8 cellular contexts compared by ENCODE assay signal in genomic region chr11:44066732-44067131, GRCh38. TPM values are rescaled to one million over a fixed set of nuclear protein-coding genes. Genes with fewer than 3 reads are reported as not detected.
DNase-seq lines count a peak whose midpoint lies in the region; ATAC-seq, FAIRE-seq and TF ChIP-seq lines count a peak whose summit lies in the region.

No MANE protein-coding gene starts in this region.

- no peaks in the 10 kb centered on the region for H3K27me3 Mint-ChIP-seq in activated T-cell treated with anti-CD3 and anti-CD28 coated beads, Interleukin-2, amount 50 U/mL, for 24 hours

- peak overlapping the region; percentile 94 for H3K27ac Mint-ChIP-seq in activated T-cell treated with anti-CD3 and anti-CD28 coated beads, Interleukin-2, amount 50 U/mL, for 24 hours

- FAIRE-seq in RCC 7860 (lab: Jason Lieb, UNC): no peak

- peak overlapping the region; percentile 81 for H3K4me3 Mint-ChIP-seq in activated T-cell treated with anti-CD3 and anti-CD28 coated beads, Interleukin-2, amount 50 U/mL, for 24 hours

- no peak for ATAC-seq in HG03280 (IDR thresholded peaks at IDR 0.05; ENCODE audit: unreplicated experiment)
- no peak for ATAC-seq in HG03139 (IDR thresholded peaks at IDR 0.05; ENCODE audit: unreplicated experiment)

- no peak for TF ChIP-seq CTCF in dorsolateral prefrontal cortex (IDR thresholded peaks at IDR 0.05 in 54 of 56, conservative IDR thresholded peaks at IDR 0.05 in 2 of 56; ENCODE audit: low read depth in 1 of 56, partially characterized antibody in 56 of 56)

- H3K9me3 ChIP-seq in mononuclear cell (ENCODE audit: low read depth, low read length): no peaks in the 10 kb centered on the region

- H3K9me3 Mint-ChIP-seq in activated T-cell treated with anti-CD3 and anti-CD28 coated beads, Interleukin-2, amount 50 U/mL, for 24 hours: no peaks in the 10 kb centered on the region

- intact Hi-C loops in dorsolateral prefrontal cortex (cut with DNase I): no loop called here

- no peak for DNase-seq in activated T-cell treated with anti-CD3 and anti-CD28 coated beads, Interleukin-2, amount 50 U/mL, for 24 hours
- DNase-seq in activated T-cell treated with anti-CD3 and anti-CD28 coated beads, Interleukin-2, amount 50 U/mL, for 48 hours: no peak
- DNase-seq in RCC 7860 (ENCODE audit: low spot score): peak; percentile 17
- no peak for DNase-seq in dorsolateral prefrontal cortex
- DNase-seq in SK-N-DZ (ENCODE audit: low spot score): no peak

- no peaks in the 10 kb centered on the region for H3K27me3 ChIP-seq in dorsolateral prefrontal cortex
- H3K27me3 ChIP-seq in mononuclear cell (ENCODE audit: insufficient read depth, low read length): no peaks in the 10 kb centered on the region

- H3K27ac ChIP-seq in dorsolateral prefrontal cortex: peak overlapping the region in 55 of 59 donors; percentile 51 to 95 (median 85)

- H3K36me3 Mint-ChIP-seq in activated T-cell treated with anti-CD3 and anti-CD28 coated beads, Interleukin-2, amount 50 U/mL, for 24 hours (ENCODE audit: low read depth): peaks cover 3% of the 10 kb centered on the region

- peaks cover 14% of the 10 kb centered on the region for H3K4me1 ChIP-seq in mononuclear cell (ENCODE audit: insufficient read depth, low read length)

- peak overlapping the region; percentile 40 to 90 (median 79) for H3K4me3 ChIP-seq in dorsolateral prefrontal cortex
- peak overlapping the region; percentile 70 for H3K4me3 ChIP-seq in mononuclear cell (ENCODE audit: low read length)

- H3K4me1 Mint-ChIP-seq in activated T-cell treated with anti-CD3 and anti-CD28 coated beads, Interleukin-2, amount 50 U/mL, for 24 hours (ENCODE audit: low read depth): peaks cover 24% of the 10 kb centered on the region

RNA-seq across cellular contexts. Expression of gene ACCS, which starts 0.7 kb away (rescaled TPM):
- 10 to 100 TPM in 113 of 120 experiments, 1 to 10 TPM in 7; 5.0 to 38.8 (median 17.8) TPM for total RNA-seq in dorsolateral prefrontal cortex
- 4.8 TPM for total RNA-seq in mononuclear cell
- polyA plus RNA-seq in SK-N-DZ (2014; cell fraction: cytosol; rRNA removed): not detected in 2 replicates
- polyA plus RNA-seq in SK-N-DZ (2014; cell fraction: nucleus; rRNA removed): 0.35 TPM in 1 of 2 replicates, not detected in the other

RNA-seq across cellular contexts. Expression of gene ACCSL, which starts 19.0 kb away (rescaled TPM):
- under 1 TPM in 13 of 120 experiments, not detected in 107; 0.25 to 0.59 (median 0.35) TPM for total RNA-seq in dorsolateral prefrontal cortex
- total RNA-seq in mononuclear cell: 0.10 TPM
- not detected in 2 replicates for polyA plus RNA-seq in SK-N-DZ (2014; cell fraction: cytosol; rRNA removed)
- not detected in 2 replicates for polyA plus RNA-seq in SK-N-DZ (2014; cell fraction: nucleus; rRNA removed)

RNA-seq across cellular contexts. Expression of gene EXT2, which starts 28.7 kb away (rescaled TPM):
- total RNA-seq in dorsolateral prefrontal cortex (10 to 100 TPM; 37.7 to 64.1 (median 50.2) TPM), mononuclear cell (44.0 TPM)
- polyA plus RNA-seq in SK-N-DZ (2014; cell fraction: cytosol; rRNA removed): 38.3 and 45.8 TPM in 2 replicates
- polyA plus RNA-seq in SK-N-DZ (2014; cell fraction: nucleus; rRNA removed): 18.4 and 22.8 TPM in 2 replicates
